12 cellular contexts compared by ENCODE assay signal in genomic region chr1:19455353-19455752, GRCh38. TPM values are rescaled to one million over a fixed set of nuclear protein-coding genes. Genes with fewer than 3 reads are reported as not detected.
DNase-seq lines count a peak whose midpoint lies in the region; ATAC-seq and TF ChIP-seq lines count a peak whose summit lies in the region.
"Had no signal": no experiment of that assay in that cellular context is flagged by ENCODE, and none has a peak within 500 bp of the region (broad histone marks: within the 10 kb centered on the region; RNA-seq: fewer than 3 reads in every experiment).

No MANE protein-coding gene starts in this region.

- no peak for TF ChIP-seq POLR2A in vagina (IDR thresholded peaks at IDR 0.05)

- H2BK15ac ChIP-seq in neuronal stem cell (ENCODE audit: low read length) = no peak overlapping the region

- H3K4me3 Mint-ChIP-seq in central memory CD8-positive, alpha-beta T cell = peak overlapping the region; percentile 54

- H3K4me2 ChIP-seq in neuronal stem cell (ENCODE audit: insufficient read depth, low read length, poor library complexity, severe bottlenecking) = no peak overlapping the region

- no peaks in the 10 kb centered on the region for H3K27me3 Mint-ChIP-seq in central memory CD8-positive, alpha-beta T cell

- H3K9ac ChIP-seq in neuronal stem cell (ENCODE audit: low read depth, low read length, poor library complexity) = no peak overlapping the region

- no peak overlapping the region for H3K23ac ChIP-seq in neuronal stem cell (ENCODE audit: low read depth, low read length, poor library complexity)

- H2AK5ac ChIP-seq in neuronal stem cell (ENCODE audit: low read depth, low read length) = no peak overlapping the region

- no peak overlapping the region for H3K14ac ChIP-seq in neuronal stem cell (ENCODE audit: low read length)

- peaks cover 91% of the 10 kb centered on the region for H3K4me1 Mint-ChIP-seq in central memory CD8-positive, alpha-beta T cell

- no peak overlapping the region for H2BK120ac ChIP-seq in neuronal stem cell (ENCODE audit: low read depth, low read length)

- H3K27ac ChIP-seq in right atrium auricular region (peak overlapping the region; percentile 48 to 50), neuronal stem cell (replicated peaks; ENCODE audit: low read length) (peak overlapping the region; percentile 90), vagina (peak overlapping the region; percentile 31)

- H3K36me3 ChIP-seq in right atrium auricular region = no peaks in the 10 kb centered on the region
- peaks cover 2 to 5% of the 10 kb centered on the region in 2 donors for H3K36me3 ChIP-seq in neuronal stem cell (replicated peaks in 1 of 2; ENCODE audit: control insufficient read depth in 2 of 2, insufficient read depth in 2 of 2, low read length in 2 of 2)
- H3K36me3 ChIP-seq in vagina = no peaks in the 10 kb centered on the region
- H3K36me3 ChIP-seq: BE2C, ovary had no signal

- no peak overlapping the region for H2BK5ac ChIP-seq in neuronal stem cell (ENCODE audit: low read length)

- no peak overlapping the region for H2AFZ ChIP-seq in neuronal stem cell (ENCODE audit: low read length)

- TF ChIP-seq CTCF in right atrium auricular region (IDR thresholded peaks at IDR 0.05) (no peak), vagina (IDR thresholded peaks at IDR 0.05) (no peak)

- H3K4me3 ChIP-seq in right atrium auricular region (no peak overlapping the region), neuronal stem cell (ENCODE audit: low read length in 2 of 2) (no peak overlapping the region), vagina (no peak overlapping the region)
- H3K4me3 ChIP-seq: K562, ovary had no signal

- H3K27me3 ChIP-seq in right atrium auricular region = no peaks in the 10 kb centered on the region
- no peaks in the 10 kb centered on the region for H3K27me3 ChIP-seq in neuronal stem cell (ENCODE audit: control insufficient read depth in 3 of 3, insufficient read depth in 3 of 3, low read depth in 1 of 3, low read length in 3 of 3)
- no peaks in the 10 kb centered on the region for H3K27me3 ChIP-seq in vagina
- H3K27me3 ChIP-seq: BE2C, ovary had no signal

- H3K9me3 Mint-ChIP-seq in central memory CD8-positive, alpha-beta T cell = no peaks in the 10 kb centered on the region

- no peak overlapping the region for H3K4ac ChIP-seq in neuronal stem cell (ENCODE audit: low read length)

- H3K79me1 ChIP-seq in neuronal stem cell (ENCODE audit: low read depth, low read length) = peaks cover 10% of the 10 kb centered on the region

- H3K36me3 Mint-ChIP-seq in central memory CD8-positive, alpha-beta T cell (ENCODE audit: insufficient read depth) = peaks cover 10% of the 10 kb centered on the region

- WGBS in neuronal stem cell (ENCODE audit: extremely low coverage in 2 of 2, insufficient read length in 2 of 2, insufficient replicate concordance in 1 of 2), 2 donors = no CpG with 5 or more reads among the region's 8 CpGs

- peak overlapping the region; percentile 83 for H3K27ac Mint-ChIP-seq in central memory CD8-positive, alpha-beta T cell (ENCODE audit: low read depth)

- no peak overlapping the region for H2BK12ac ChIP-seq in neuronal stem cell (ENCODE audit: low read length)

- H3K9me3 ChIP-seq in right atrium auricular region (no peaks in the 10 kb centered on the region), neuronal stem cell (replicated peaks in 1 of 2; ENCODE audit: control insufficient read depth in 2 of 2, insufficient read depth in 1 of 2, low read depth in 1 of 2, low read length in 2 of 2) (no peaks in the 10 kb centered on the region), vagina (no peaks in the 10 kb centered on the region)
- H3K9me3 ChIP-seq: BE2C, ovary had no signal

- no peak overlapping the region for H4K8ac ChIP-seq in neuronal stem cell (ENCODE audit: low read depth, low read length)

- H3K4me1 ChIP-seq in right atrium auricular region (peaks cover 0 to 95% of the 10 kb centered on the region in 2 donors), neuronal stem cell (ENCODE audit: control insufficient read depth in 2 of 2, insufficient read depth in 1 of 2, low read depth in 1 of 2, low read length in 2 of 2) (peaks cover 13 to 41% of the 10 kb centered on the region in 2 donors), vagina (peaks cover 100% of the 10 kb centered on the region)

- DNase-seq in right atrium auricular region (ENCODE audit: low spot score) (no peak), left ventricle myocardium superior (no peak), neuronal stem cell (ENCODE audit: low spot score) (no peak), vagina (ENCODE audit: extremely low spot score in 2 of 2) (no peak), HT-29 (ENCODE audit: low spot score) (no peak), islet precursor cell (no peak), activated gamma-delta T cell treated with Interleukin-2 at 50 U/mL for 16 hours (no peak)
- DNase-seq in central memory CD8-positive, alpha-beta T cell (ENCODE audit: low spot score in 2 of 2) = no peak
- DNase-seq: BE2C, ovary, PC-3 had no signal

- H4K91ac ChIP-seq in neuronal stem cell (ENCODE audit: low read depth, low read length, poor library complexity) = no peak overlapping the region

- H3K18ac ChIP-seq in neuronal stem cell (ENCODE audit: low read length) = peak overlapping the region; percentile 88

- intact Hi-C loops in left ventricle myocardium superior (cut with micrococcal nuclease) (no loop called here), vagina (cut with DNase I) (no loop called here)

- ATAC-seq in left ventricle myocardium superior = no peak
- ATAC-seq in central memory CD8-positive, alpha-beta T cell (replicated peaks; ENCODE audit: extremely low read depth, poor library complexity, severe bottlenecking) = no peak
- ATAC-seq: K562, PC-3 had no signal

RNA-seq across cellular contexts. Expression of gene CAPZB, which starts 30.0 kb away (rescaled TPM):
- total RNA-seq in right atrium auricular region = 100 to 1,000 TPM in 1 of 2 donors, 10 to 100 TPM in 1; 87.8 to 122 TPM
- 252 TPM for total RNA-seq in left ventricle myocardium superior
- 295 TPM for polyA plus RNA-seq in neuronal stem cell (2013, experiment 1 of 2)
- 299 TPM for polyA plus RNA-seq in neuronal stem cell (2013, experiment 2 of 2)
- 152 TPM for total RNA-seq in vagina
- total RNA-seq in HT-29 (2014; rRNA removed; shearing (Covaris generic)) = 71.9 and 87.3 TPM in 2 replicates

Comparison
In these comparisons a context has a peak if more than half of its experiments do, and no peak if none do; other contexts are left out.
1. H3K27ac ChIP-seq: peak in every context shown above with its lines; median percentile 90 in neuronal stem cell; 49 in right atrium auricular region; 31 in vagina.